ENCODE assay signal across 8 cellular contexts in the genomic region with DNA sequence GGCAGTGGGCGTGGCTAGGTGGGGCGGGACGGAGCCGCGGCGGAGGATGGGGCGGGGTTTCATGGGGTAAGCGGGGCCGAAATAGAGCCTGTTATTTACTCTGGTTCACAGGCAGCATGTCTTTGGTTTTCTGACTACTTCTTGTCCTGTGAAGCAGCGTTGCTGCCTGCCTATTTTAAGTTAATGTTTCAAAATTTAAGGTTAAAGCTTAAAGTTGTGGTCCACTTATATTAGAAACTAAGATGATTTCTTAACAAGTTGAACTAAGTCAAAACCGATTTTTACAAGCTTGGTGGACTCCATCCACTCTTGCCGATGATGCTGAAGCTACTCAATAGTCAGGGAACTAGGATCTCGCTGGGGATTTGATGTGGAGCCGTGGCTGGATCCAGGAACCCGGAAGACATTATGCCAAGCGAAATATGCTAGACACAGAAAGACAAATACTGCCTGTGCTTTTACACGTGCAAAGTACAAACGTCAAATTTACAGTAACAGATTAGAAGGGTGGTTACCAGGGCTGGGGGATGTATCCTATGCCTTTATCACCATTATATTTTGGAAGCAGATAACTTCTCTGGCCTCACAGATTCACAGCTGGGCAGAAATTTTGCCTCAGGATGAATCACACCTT. TPM values are rescaled to one million over a fixed set of nuclear protein-coding genes. Genes with fewer than 3 reads are reported as not detected.
DNase-seq lines count a peak whose midpoint lies in the region; ATAC-seq and TF ChIP-seq lines count a peak whose summit lies in the region.

No MANE protein-coding gene starts in this region.

- peak overlapping the region; percentile 82 for H3K27ac ChIP-seq in KOPT-K1 (ENCODE audit: low read depth, low read length, poor library complexity, severe bottlenecking)

- no peaks in the 10 kb centered on the region for H3K27me3 Mint-ChIP-seq in central memory CD8-positive, alpha-beta T cell
- H3K27me3 Mint-ChIP-seq in nephron progenitor cell (ENCODE audit: low read depth, poor library complexity) = peaks cover 13% of the 10 kb centered on the region

- H3K27me3 ChIP-seq in BE2C = no peaks in the 10 kb centered on the region

- H3K4me3 Mint-ChIP-seq in central memory CD8-positive, alpha-beta T cell = peak overlapping the region; percentile 88
- H3K4me3 Mint-ChIP-seq in nephron progenitor cell = peak overlapping the region; percentile 97

- ATAC-seq in central memory CD8-positive, alpha-beta T cell (replicated peaks; ENCODE audit: extremely low read depth, poor library complexity, severe bottlenecking) = no peak
- no peak for ATAC-seq in GM19455 (IDR thresholded peaks at IDR 0.05; ENCODE audit: unreplicated experiment)

- peaks cover 29% of the 10 kb centered on the region for H3K4me1 Mint-ChIP-seq in central memory CD8-positive, alpha-beta T cell
- H3K4me1 Mint-ChIP-seq in nephron progenitor cell = peaks cover 24% of the 10 kb centered on the region

- H3K9me3 ChIP-seq in BE2C (no peaks in the 10 kb centered on the region; the same call in 1 of the 2 replicates), KOPT-K1 (ENCODE audit: insufficient read depth, low read length, poor library complexity, severe bottlenecking) (peaks cover 29% of the 10 kb centered on the region)

- DNase-seq in BE2C (no peak), nephron progenitor cell (no peak), epidermal melanocyte (ENCODE audit: insufficient read length, low spot score) (no peak), HEK293T (ENCODE audit: extremely low spot score) (no peak)
- DNase-seq in central memory CD8-positive, alpha-beta T cell (ENCODE audit: low spot score in 2 of 2) = no peak
- no peak for DNase-seq in activated CD8-positive, alpha-beta memory T cell treated with anti-CD3 and anti-CD28 coated beads, Interleukin-2, amount 50 U/mL, for 4 hours

- peak overlapping the region; percentile 47 for H3K4me3 ChIP-seq in BE2C (ENCODE audit: low read depth, low read length)

- peaks cover 10% of the 10 kb centered on the region for H3K36me3 Mint-ChIP-seq in central memory CD8-positive, alpha-beta T cell (ENCODE audit: insufficient read depth)
- peaks cover 65% of the 10 kb centered on the region for H3K36me3 Mint-ChIP-seq in nephron progenitor cell (ENCODE audit: low read depth)

- H3K4me1 ChIP-seq in BE2C = no peaks in the 10 kb centered on the region

- no peaks in the 10 kb centered on the region for H3K9me3 Mint-ChIP-seq in central memory CD8-positive, alpha-beta T cell
- peaks cover 81% of the 10 kb centered on the region for H3K9me3 Mint-ChIP-seq in nephron progenitor cell

- POLR2A ChIA-PET in HEK293T (lab: Yijun Ruan, JAX) = interaction anchor here (1.2 kb wide), 1 partner anchor 49 kb away, joined by 7 read pairs; a partner anchor contains a TSS

- H3K36me3 ChIP-seq in BE2C (no peaks in the 10 kb centered on the region), KOPT-K1 (ENCODE audit: insufficient read depth, low read length) (peaks cover 14% of the 10 kb centered on the region)

- TF ChIP-seq CTCF in BE2C (IDR thresholded peaks at IDR 0.05; ENCODE audit: low read depth, low read length) (no peak), nephron progenitor cell (IDR thresholded peaks at IDR 0.05) (no peak)

- H3K27ac Mint-ChIP-seq in central memory CD8-positive, alpha-beta T cell (ENCODE audit: low read depth) = peak overlapping the region; percentile 99
- no peak overlapping the region for H3K27ac Mint-ChIP-seq in nephron progenitor cell

- CTCF ChIA-PET in HEK293T (lab: Yijun Ruan, JAX) = interaction anchor here (1.1 kb wide), 1 partner anchor 49 kb away, joined by 5 read pairs; no protein-coding TSS in a partner anchor

TF ChIP-seq in HEK293T, 16 proteins besides CTCF, POLR2A, EP300 and RAD21:
- no peak for TF ChIP-seq SUZ12 (IDR thresholded peaks at IDR 0.05)
- TF ChIP-seq, protein P1, sequence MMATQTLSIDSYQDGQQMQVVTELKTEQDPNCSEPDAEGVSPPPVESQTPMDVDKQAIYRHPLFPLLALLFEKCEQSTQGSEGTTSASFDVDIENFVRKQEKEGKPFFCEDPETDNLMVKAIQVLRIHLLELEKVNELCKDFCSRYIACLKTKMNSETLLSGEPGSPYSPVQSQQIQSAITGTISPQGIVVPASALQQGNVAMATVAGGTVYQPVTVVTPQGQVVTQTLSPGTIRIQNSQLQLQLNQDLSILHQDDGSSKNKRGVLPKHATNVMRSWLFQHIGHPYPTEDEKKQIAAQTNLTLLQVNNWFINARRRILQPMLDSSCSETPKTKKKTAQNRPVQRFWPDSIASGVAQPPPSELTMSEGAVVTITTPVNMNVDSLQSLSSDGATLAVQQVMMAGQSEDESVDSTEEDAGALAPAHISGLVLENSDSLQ (IDR thresholded peaks at IDR 0.05) = no peak
- TF ChIP-seq ARNT (IDR thresholded peaks at IDR 0.05) = no peak
- TF ChIP-seq ELF4 (IDR thresholded peaks at IDR 0.05) = no peak; the same call in 1 of the 2 replicates
- no peak for TF ChIP-seq CTBP1 (IDR thresholded peaks at IDR 0.05; ENCODE audit: borderline replicate concordance)
- TF ChIP-seq NFRKB (IDR thresholded peaks at IDR 0.05) = no peak
- no peak for TF ChIP-seq FOXA1 (IDR thresholded peaks at IDR 0.05)
- TF ChIP-seq L3MBTL2 (conservative IDR thresholded peaks at IDR 0.05) = no peak; the same call in 1 of the 2 replicates
- TF ChIP-seq TARDBP (IDR thresholded peaks at IDR 0.05) = no peak
- TF ChIP-seq HDGF (IDR thresholded peaks at IDR 0.05; ENCODE audit: borderline replicate concordance) = no peak

RNA-seq across cellular contexts. Expression of a gene that starts 0.5 kb away (rescaled TPM):
- polyA plus RNA-seq in BE2C (2012; ENCODE audit: insufficient read depth, insufficient read length, low read depth) = 6.9 TPM

RNA-seq across cellular contexts. Expression of a gene that starts 31.2 kb away (rescaled TPM):
- 2.4 TPM for polyA plus RNA-seq in BE2C (2012; ENCODE audit: insufficient read depth, insufficient read length, low read depth)

RNA-seq across cellular contexts. Expression of a gene that starts 44.6 kb away (rescaled TPM):
- 3.2 TPM for polyA plus RNA-seq in BE2C (2012; ENCODE audit: insufficient read depth, insufficient read length, low read depth)

RNA-seq across cellular contexts. Expression of a gene that starts 49.7 kb away (rescaled TPM):
- polyA plus RNA-seq in BE2C (2012; ENCODE audit: insufficient read depth, insufficient read length, low read depth) = 714 TPM
